Comparison of ENCODE assay signal across 13 cellular contexts in genomic region chr7:74032624-74033371, GRCh38. TPM values are rescaled to one million over a fixed set of nuclear protein-coding genes. Genes with fewer than 3 reads are reported as not detected.
DNase-seq lines count a peak whose midpoint lies in the region; ATAC-seq and TF ChIP-seq lines count a peak whose summit lies in the region.
"Had no signal": no experiment of that assay in that cellular context is flagged by ENCODE, and none has a peak within 500 bp of the region (broad histone marks: within the 10 kb centered on the region; RNA-seq: fewer than 3 reads in every experiment).

No MANE protein-coding gene starts in this region.

- no peak overlapping the region for H3K4me3 ChIP-seq in HEK293 (ENCODE audit: low read depth, low read length)
- peak overlapping the region; percentile 90 for H3K4me3 ChIP-seq in coronary artery
- H3K4me3 ChIP-seq in lower lobe of right lung, result peak overlapping the region; percentile 27
- H3K4me3 ChIP-seq in stomach, result peak overlapping the region in 2 of 4 donors; percentile 7 to 66
- no peak overlapping the region for H3K4me3 ChIP-seq in CD8-positive, alpha-beta T cell (ENCODE audit: low read depth, low read length)

- H3K36me3 ChIP-seq in HEK293 (ENCODE audit: control insufficient read depth in 2 of 2, insufficient read depth in 1 of 2, low read length in 2 of 2) (no peaks in the 10 kb centered on the region), lower lobe of right lung (peaks cover 27% of the 10 kb centered on the region), stomach (peaks cover 3 to 26% (median 19%) of the 10 kb centered on the region in 4 donors)
- no peaks in the 10 kb centered on the region for H3K36me3 ChIP-seq in CD8-positive, alpha-beta T cell (ENCODE audit: insufficient read depth, low read length)

- DNase-seq in coronary artery (ENCODE audit: low spot score) (peak; percentile 76), lower lobe of right lung (no peak), stomach (no peak), pons (ENCODE audit: low spot score) (no peak)
- no peak for DNase-seq in CD8-positive, alpha-beta T cell
- no peak for DNase-seq in activated naive CD4-positive, alpha-beta T cell treated with anti-CD3 and anti-CD28 coated beads for 36 hours
- DNase-seq: activated effector memory CD4-positive, alpha-beta T cell treated with Interleukin-2 at 50 U/mL for 16 hours; effector CD4-positive, alpha-beta T cell; stimulated activated CD4-positive, alpha-beta T cell treated with anti-CD3 and anti-CD28 coated beads, Interleukin-2, amount 100 ng/mL, for 48 hours had no signal

- no peaks in the 10 kb centered on the region for H3K36me3 Mint-ChIP-seq in CD8-positive, alpha-beta T cell
- no peaks in the 10 kb centered on the region for H3K36me3 Mint-ChIP-seq in activated naive CD4-positive, alpha-beta T cell treated with anti-CD3 and anti-CD28 coated beads for 36 hours (ENCODE audit: low read depth)

- H3K27ac Mint-ChIP-seq in CD8-positive, alpha-beta T cell, result no peak overlapping the region
- H3K27ac Mint-ChIP-seq in activated naive CD4-positive, alpha-beta T cell treated with anti-CD3 and anti-CD28 coated beads for 36 hours, result no peak overlapping the region

- no peaks in the 10 kb centered on the region for H3K9me3 ChIP-seq in HEK293 (ENCODE audit: control insufficient read depth, insufficient read depth, low read depth, low read length)
- no peaks in the 10 kb centered on the region for H3K9me3 ChIP-seq in lower lobe of right lung
- H3K9me3 ChIP-seq in stomach, result no peaks in the 10 kb centered on the region
- no peaks in the 10 kb centered on the region for H3K9me3 ChIP-seq in CD8-positive, alpha-beta T cell (ENCODE audit: low read length)

- no peaks in the 10 kb centered on the region for H3K4me1 ChIP-seq in HEK293 (ENCODE audit: control insufficient read depth, insufficient read depth, low read length)
- H3K4me1 ChIP-seq in lower lobe of right lung, result peaks cover 50% of the 10 kb centered on the region
- H3K4me1 ChIP-seq in stomach, result peaks cover 21 to 74% (median 62%) of the 10 kb centered on the region in 4 donors
- peaks cover 3% of the 10 kb centered on the region for H3K4me1 ChIP-seq in CD8-positive, alpha-beta T cell (ENCODE audit: insufficient read depth, low read length)

- TF ChIP-seq POLR2A in stomach (IDR thresholded peaks at IDR 0.05), result no peak

- TF ChIP-seq CTCF in HEK293 (tag by site-specific recombination; IDR thresholded peaks at IDR 0.05) (no peak), coronary artery (IDR thresholded peaks at IDR 0.05) (no peak), lower lobe of right lung (IDR thresholded peaks at IDR 0.05) (no peak), stomach (IDR thresholded peaks at IDR 0.05) (no peak)
- no peak for TF ChIP-seq CTCF in CD8-positive, alpha-beta T cell (IDR thresholded peaks at IDR 0.05)

- no peak for TF ChIP-seq EP300 in stomach (IDR thresholded peaks at IDR 0.05)

- CTCF ChIA-PET in HEK293 (lab: Yijun Ruan, JAX), result interaction anchor here (2.9 kb wide), 1 partner anchor 368 kb away, joined by 7 read pairs; no protein-coding TSS in a partner anchor
- CTCF ChIA-PET in CD8-positive, alpha-beta T cell (lab: Charles Lee), result no interaction called here
- CTCF ChIA-PET in activated naive CD4-positive, alpha-beta T cell treated with anti-CD3 and anti-CD28 coated beads for 36 hours (lab: Charles Lee), result no interaction called here

- H3K9me3 Mint-ChIP-seq in CD8-positive, alpha-beta T cell, result no peaks in the 10 kb centered on the region
- no peaks in the 10 kb centered on the region for H3K9me3 Mint-ChIP-seq in activated naive CD4-positive, alpha-beta T cell treated with anti-CD3 and anti-CD28 coated beads for 36 hours

- no peak overlapping the region for H3K27ac ChIP-seq in HEK293 (ENCODE audit: extremely low read depth, low read depth, low read length)
- peak overlapping the region; percentile 95 to 96 for H3K27ac ChIP-seq in coronary artery
- peak overlapping the region; percentile 78 for H3K27ac ChIP-seq in lower lobe of right lung
- H3K27ac ChIP-seq in stomach, result peak overlapping the region in 4 of 5 donors; percentile 68 to 80 (median 74)
- H3K27ac ChIP-seq in CD8-positive, alpha-beta T cell (ENCODE audit: low read depth, low read length), result no peak overlapping the region
- H3K27ac ChIP-seq: VCaP had no signal

- WGBS in stomach, 5 donors, result 66 to 81% (median 72%) methylated on average over 8 of the region's 8 CpGs

- POLR2A ChIA-PET in HEK293 (lab: Yijun Ruan, JAX), result no interaction called here
- POLR2A ChIA-PET in CD8-positive, alpha-beta T cell (lab: Charles Lee), result interaction anchor here (0.6 kb wide), 1 partner anchor 21 kb away, joined by 3 read pairs; no protein-coding TSS in a partner anchor

- H3K27me3 Mint-ChIP-seq in CD8-positive, alpha-beta T cell (ENCODE audit: low read depth), result peaks cover 13% of the 10 kb centered on the region
- peaks cover 24% of the 10 kb centered on the region for H3K27me3 Mint-ChIP-seq in activated naive CD4-positive, alpha-beta T cell treated with anti-CD3 and anti-CD28 coated beads for 36 hours (ENCODE audit: low read depth)

- peaks cover 5% of the 10 kb centered on the region for H3K4me1 Mint-ChIP-seq in CD8-positive, alpha-beta T cell (ENCODE audit: low read depth)
- H3K4me1 Mint-ChIP-seq in activated naive CD4-positive, alpha-beta T cell treated with anti-CD3 and anti-CD28 coated beads for 36 hours (ENCODE audit: low read depth), result peaks cover 4% of the 10 kb centered on the region

- H3K27me3 ChIP-seq in lower lobe of right lung (ENCODE audit: low read depth), result peaks cover 23% of the 10 kb centered on the region
- peaks cover 0 to 31% (median 11%) of the 10 kb centered on the region in 3 donors for H3K27me3 ChIP-seq in stomach
- no peaks in the 10 kb centered on the region for H3K27me3 ChIP-seq in CD8-positive, alpha-beta T cell (ENCODE audit: insufficient read depth, low read length)

- H3K4me3 Mint-ChIP-seq in CD8-positive, alpha-beta T cell, result no peak overlapping the region
- no peak overlapping the region for H3K4me3 Mint-ChIP-seq in activated naive CD4-positive, alpha-beta T cell treated with anti-CD3 and anti-CD28 coated beads for 36 hours

- ATAC-seq in lower lobe of right lung (no peak), GM21367 (IDR thresholded peaks at IDR 0.05; ENCODE audit: unreplicated experiment) (no peak)
- no peak for ATAC-seq in CD8-positive, alpha-beta T cell
- ATAC-seq: HCT116 had no signal

- intact Hi-C loops in lower lobe of right lung (cut with DNase I) (no loop called here), stomach (cut with DNase I; ENCODE audit: low total_unique reads) (no loop called here)
- intact Hi-C loops in CD8-positive, alpha-beta T cell (cut with DNase I, micrococcal nuclease), result no loop called here
- intact Hi-C loops in activated naive CD4-positive, alpha-beta T cell treated with anti-CD3 and anti-CD28 coated beads for 36 hours (cut with micrococcal nuclease), result no loop called here

TF ChIP-seq in HEK293, 187 proteins besides CTCF, POLR2A, EP300 and RAD21:
- no peak for TF ChIP-seq ZXDB (tag by site-specific recombination; IDR thresholded peaks at IDR 0.05)
- no peak for TF ChIP-seq ZNF548 (tag by site-specific recombination; IDR thresholded peaks at IDR 0.05)
- TF ChIP-seq PRDM10 (tag by site-specific recombination; IDR thresholded peaks at IDR 0.05), result 0 out of 2 replicates have a peak, but pooled peaks have one; percentile 20
- TF ChIP-seq RBAK (tag by site-specific recombination; IDR thresholded peaks at IDR 0.05), result no peak
- TF ChIP-seq ZNF274 (IDR thresholded peaks at IDR 0.05; ENCODE audit: low read length), result no peak
- no peak for TF ChIP-seq ZNF274 (tag by site-specific recombination; IDR thresholded peaks at IDR 0.05; ENCODE audit: borderline replicate concordance)
TF ChIP-seq in HEK293: peak in this region for 1.

RNA-seq across cellular contexts. Expression of gene ELN, which starts 4.8 kb away (rescaled TPM):
- total RNA-seq in lower lobe of right lung (83.3 TPM), stomach (100 to 1,000 TPM in 3 of 5 donors, 10 to 100 TPM in 2; 30.3 to 274 (median 122) TPM)
- polyA plus RNA-seq in stomach, result 10 to 100 TPM; 19.4 to 57.6 (median 28.8) TPM
- not detected for total RNA-seq in CD8-positive, alpha-beta T cell
- total RNA-seq in activated naive CD4-positive, alpha-beta T cell treated with anti-CD3 and anti-CD28 coated beads for 36 hours, result under 1 TPM; 0.07 to 0.19 TPM

RNA-seq across cellular contexts. Expression of gene LIMK1, which starts 50.8 kb away (rescaled TPM):
- total RNA-seq in lower lobe of right lung (48.6 TPM), stomach (10 to 100 TPM in 3 of 5 donors, 1 to 10 TPM in 2; 2.9 to 21.0 (median 10.1) TPM)
- polyA plus RNA-seq in stomach, result 10 to 100 TPM in 1 of 3 donors, 1 to 10 TPM in 2; 6.0 to 26.6 (median 7.2) TPM
- total RNA-seq in CD8-positive, alpha-beta T cell, result 10 to 100 TPM; 12.8 to 13.7 TPM
- total RNA-seq in activated naive CD4-positive, alpha-beta T cell treated with anti-CD3 and anti-CD28 coated beads for 36 hours, result 1 to 10 TPM; 7.9 to 9.2 TPM

Comparison
In these comparisons a context has a peak if more than half of its experiments do, and no peak if none do; other contexts are left out.
1. H3K27ac ChIP-seq: peak in coronary artery (2 of 2), lower lobe of right lung (single experiment) and stomach (4 of 5); none in HEK293 (single experiment) and CD8-positive, alpha-beta T cell (single experiment).
2. H3K4me3 ChIP-seq: peak in coronary artery (single experiment) and lower lobe of right lung (single experiment); none in HEK293 (single experiment) and CD8-positive, alpha-beta T cell (single experiment).
3. RNA of gene ELN, which starts 4.8 kb away (total RNA-seq): 30.3 to 274 TPM in stomach and 83.3 TPM in lower lobe of right lung (single experiment); 0.07 to 0.19 TPM in activated naive CD4-positive, alpha-beta T cell treated with anti-CD3 and anti-CD28 coated beads for 36 hours and not detected in CD8-positive, alpha-beta T cell; every median in the first group is over 10 times any median in the second.